In the genomic region with DNA sequence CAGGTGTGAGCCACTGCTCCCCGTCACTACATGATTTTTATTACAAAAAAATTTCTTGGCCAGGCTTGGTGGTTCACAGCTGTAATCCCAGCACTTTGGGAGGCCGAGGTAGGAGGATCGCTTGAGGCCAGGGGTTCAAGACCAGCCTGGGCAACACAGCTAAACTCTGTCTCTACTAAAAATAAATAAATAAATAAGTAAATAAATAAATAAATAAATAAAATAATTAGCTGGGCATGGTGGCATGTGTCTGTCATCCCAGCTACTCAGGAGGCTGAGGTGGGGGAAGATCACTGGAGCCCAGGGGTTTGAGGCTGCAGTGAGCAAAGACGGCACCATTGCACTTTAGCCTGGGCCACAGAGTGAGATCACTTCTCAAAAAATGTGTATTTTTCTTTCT, we compare ENCODE assay signal across 1 cellular context. TPM values are rescaled to one million over a fixed set of nuclear protein-coding genes. Genes with fewer than 3 reads are reported as not detected.
"Had no signal": no experiment of that assay in that cellular context is flagged by ENCODE, and none has a peak within 500 bp of the region (broad histone marks: within the 10 kb centered on the region; RNA-seq: fewer than 3 reads in every experiment).

No MANE protein-coding gene starts in this region.

RNA-seq across cellular contexts. Expression of gene MYL10, which starts 10.0 kb away (rescaled TPM):
- polyA plus RNA-seq: SK-N-SH had no signal
